ENCODE assay signal across 1 cellular context in genomic region chr14:31921741-31922140, GRCh38.
TF ChIP-seq lines count a peak whose summit lies in the region.

No MANE protein-coding gene starts in this region.

TF ChIP-seq in GM23338, 12 proteins besides CTCF, POLR2A, EP300 and RAD21 (continued from another document):
- TF ChIP-seq ZNF462 (CRISPR knock-in tag; IDR thresholded peaks at IDR 0.05): no peak
- no peak for TF ChIP-seq CREB1 (CRISPR knock-in tag; IDR thresholded peaks at IDR 0.05; ENCODE audit: low read depth)
- no peak for TF ChIP-seq EZH2 (IDR thresholded peaks at IDR 0.05; ENCODE audit: low read depth, unreplicated experiment)
- no peak for TF ChIP-seq NANOG (IDR thresholded peaks at IDR 0.05; ENCODE audit: borderline replicate concordance)
- no peak for TF ChIP-seq ZNF331 (CRISPR knock-in tag; IDR thresholded peaks at IDR 0.05; ENCODE audit: low read depth)
